ENCODE assay signal across 8 cellular contexts in genomic region chr4:704971-705277, GRCh38. TPM values are rescaled to one million over a fixed set of nuclear protein-coding genes. Genes with fewer than 3 reads are reported as not detected.
DNase-seq lines count a peak whose midpoint lies in the region; ATAC-seq and TF ChIP-seq lines count a peak whose summit lies in the region.

No MANE protein-coding gene starts in this region.

- no peaks in the 10 kb centered on the region for H3K4me1 ChIP-seq in GM23338 (ENCODE audit: insufficient read depth)
- peaks cover 18% of the 10 kb centered on the region for H3K4me1 ChIP-seq in hepatocyte (ENCODE audit: insufficient read depth)

- intact Hi-C loops in left colon (cut with DNase I, micrococcal nuclease): no loop called here

- ATAC-seq in GM23338 (no peak), left colon (no peak)

- TF ChIP-seq CTCF in GM23338 (conservative IDR thresholded peaks at IDR 0.05; ENCODE audit: low read depth in 2 of 2): no peak
- TF ChIP-seq CTCF in VCaP (conservative IDR thresholded peaks at IDR 0.05): no peak
- TF ChIP-seq CTCF in hepatocyte (IDR thresholded peaks at IDR 0.05; ENCODE audit: poor library complexity): no peak

- H3K27ac ChIP-seq in GM23338 (ENCODE audit: low read depth) (no peak overlapping the region), VCaP (peak overlapping the region; percentile 87; the same call in 1 of the 2 replicates), hepatocyte (no peak overlapping the region)

- H3K27me3 ChIP-seq in GM23338 (ENCODE audit: insufficient read depth): peaks cover 6% of the 10 kb centered on the region; the same call in 1 of the 2 replicates
- no peaks in the 10 kb centered on the region for H3K27me3 ChIP-seq in hepatocyte

- H3K36me3 Mint-ChIP-seq in GM23338 (ENCODE audit: low read depth): peaks cover 14% of the 10 kb centered on the region

- H3K4me3 ChIP-seq in GM23338 (peak overlapping the region; percentile 91; the same call in 1 of the 2 replicates), hepatocyte (no peak overlapping the region), skeletal muscle cell (ENCODE audit: low read depth, low read length) (peak overlapping the region; percentile 90)

- DNase-seq in GM23338 (ENCODE audit: low spot score) (no peak), hepatocyte (ENCODE audit: low spot score) (no peak), skeletal muscle cell (ENCODE audit: low read depth) (no peak), left colon (no peak), NCI-H1105 (lab: John Stamatoyannopoulos, UW) (no peak)
- DNase-seq in stimulated activated CD4-positive, alpha-beta T cell treated with anti-CD3 and anti-CD28 coated beads, Interleukin-4, amount 100 ng/mL, for 24 hours: no peak
- DNase-seq in activated effector memory CD4-positive, alpha-beta T cell treated with Interleukin-2 at 50 U/mL for 16 hours: no peak

- H3F3A ChIP-seq in GM23338 (replicated peaks; ENCODE audit: low read depth): no peaks in the 10 kb centered on the region

- peaks cover 20% of the 10 kb centered on the region for H3K79me2 ChIP-seq in GM23338 (replicated peaks; ENCODE audit: insufficient read depth)
- H3K79me2 ChIP-seq in hepatocyte: peaks cover 43% of the 10 kb centered on the region

- H3K4me2 ChIP-seq in GM23338: peak overlapping the region; percentile 81; the same call in 1 of the 2 replicates
- peak overlapping the region; percentile 78 for H3K4me2 ChIP-seq in hepatocyte

- H3K27me3 Mint-ChIP-seq in GM23338 (ENCODE audit: insufficient read depth, low read depth, poor library complexity): peaks cover 16% of the 10 kb centered on the region

- H3K36me3 ChIP-seq in GM23338 (ENCODE audit: insufficient read depth) (no peaks in the 10 kb centered on the region), hepatocyte (replicated peaks; ENCODE audit: insufficient read depth, low read depth) (no peaks in the 10 kb centered on the region)

- H3K9me3 Mint-ChIP-seq in GM23338: no peaks in the 10 kb centered on the region

- no peak overlapping the region for H3K27ac Mint-ChIP-seq in GM23338

- peaks cover 9% of the 10 kb centered on the region; the same call in 1 of the 2 replicates for H4K20me1 ChIP-seq in GM23338 (replicated peaks; ENCODE audit: insufficient read depth)
- H4K20me1 ChIP-seq in hepatocyte (ENCODE audit: insufficient read depth, poor library complexity, severe bottlenecking): peaks cover 29% of the 10 kb centered on the region

- H3K4me1 Mint-ChIP-seq in GM23338: peaks cover 6% of the 10 kb centered on the region; the same call in 2 of the 3 replicates

- H3K9me2 ChIP-seq in GM23338 (ENCODE audit: insufficient read depth) (no peaks in the 10 kb centered on the region), hepatocyte (replicated peaks; ENCODE audit: insufficient read depth) (no peaks in the 10 kb centered on the region)

- 100% methylated on average over 1 of the region's 1 CpG for WGBS in hepatocyte (ENCODE audit: low lambda C conversion rate, missing lambda C conversion rate)

- H2AFZ ChIP-seq in GM23338: no peak overlapping the region
- H2AFZ ChIP-seq in hepatocyte: no peak overlapping the region

- H3K4me3 Mint-ChIP-seq in GM23338: peak overlapping the region; percentile 60; the same call in 2 of the 3 replicates

- H3K9me3 ChIP-seq in hepatocyte (ENCODE audit: low read depth): no peaks in the 10 kb centered on the region

TF ChIP-seq in GM23338, 12 proteins besides CTCF, POLR2A, EP300 and RAD21 (continues in another document):
- no peak for TF ChIP-seq REST (IDR thresholded peaks at IDR 0.05; ENCODE audit: unreplicated experiment)

RNA-seq across cellular contexts. Expression of gene PCGF3, which starts 0.7 kb away (rescaled TPM):
- 49.0 and 53.8 TPM in 2 replicates for total RNA-seq in GM23338 (2014; rRNA removed; shearing (Covaris generic))
- 31.0 and 33.1 TPM in 2 replicates for polyA plus RNA-seq in GM23338 (2016; fragmentation: Nextera tagmentation; extraction: Ambion mirVana)
- 43.5 and 43.9 TPM in 2 replicates for total RNA-seq in hepatocyte
- polyA plus RNA-seq in hepatocyte: 21.5 and 21.8 TPM in 2 replicates
- 10 to 100 TPM; 46.9 to 51.9 TPM for total RNA-seq in left colon

RNA-seq across cellular contexts. Expression of gene SLC49A3, which starts 16.0 kb away (rescaled TPM):
- 2.6 and 3.7 TPM in 2 replicates for total RNA-seq in GM23338 (2014; rRNA removed; shearing (Covaris generic))
- polyA plus RNA-seq in GM23338 (2016; fragmentation: Nextera tagmentation; extraction: Ambion mirVana): 1.1 and 1.3 TPM in 2 replicates
- total RNA-seq in hepatocyte: 8.5 and 12.2 TPM in 2 replicates
- polyA plus RNA-seq in hepatocyte: 12.8 and 19.8 TPM in 2 replicates
- 10 to 100 TPM; 10.7 to 15.8 TPM for total RNA-seq in left colon

RNA-seq across cellular contexts. Expression of gene MYL5, which starts 30.6 kb away (rescaled TPM):
- 2.2 and 4.4 TPM in 2 replicates for total RNA-seq in GM23338 (2014; rRNA removed; shearing (Covaris generic))
- polyA plus RNA-seq in GM23338 (2016; fragmentation: Nextera tagmentation; extraction: Ambion mirVana): 3.0 and 5.7 TPM in 2 replicates
- 8.9 and 12.6 TPM in 2 replicates for total RNA-seq in hepatocyte
- polyA plus RNA-seq in hepatocyte: 25.1 and 33.7 TPM in 2 replicates
- total RNA-seq in left colon: 10 to 100 TPM; 30.0 to 37.1 TPM

RNA-seq across cellular contexts. Expression of gene ATP5ME, which starts 30.8 kb away (rescaled TPM):
- 60.5 and 149 TPM in 2 replicates for total RNA-seq in GM23338 (2014; rRNA removed; shearing (Covaris generic))
- 2,021 and 2,519 TPM in 2 replicates for polyA plus RNA-seq in GM23338 (2016; fragmentation: Nextera tagmentation; extraction: Ambion mirVana)
- total RNA-seq in hepatocyte: 83.8 and 143 TPM in 2 replicates
- 641 and 669 TPM in 2 replicates for polyA plus RNA-seq in hepatocyte
- total RNA-seq in left colon: 100 to 1,000 TPM; 383 to 496 TPM
